ENCODE assay signal across 12 cellular contexts in the genomic region with DNA sequence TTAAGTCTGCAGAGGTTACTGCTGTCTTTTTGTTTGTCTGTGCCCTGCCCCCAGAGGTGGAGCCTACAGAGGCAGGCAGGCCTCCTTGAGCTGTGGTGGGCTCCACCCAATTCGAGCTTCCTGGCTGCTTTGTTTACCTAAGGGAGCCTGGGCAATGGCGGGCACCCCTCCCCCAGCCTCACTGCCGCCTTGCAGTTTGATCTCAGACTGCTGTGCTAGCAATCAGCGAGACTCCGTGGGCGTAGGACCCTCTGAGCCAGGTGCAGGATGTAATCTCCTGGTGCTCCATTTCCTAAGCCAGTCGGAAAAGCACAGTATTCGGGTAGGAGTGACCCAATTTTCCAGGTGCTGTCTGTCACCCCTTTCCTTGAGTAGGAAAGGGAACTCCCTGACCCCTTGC. TPM values are rescaled to one million over a fixed set of nuclear protein-coding genes. Genes with fewer than 3 reads are reported as not detected.
"Had no signal": no experiment of that assay in that cellular context is flagged by ENCODE, and none has a peak within 500 bp of the region (broad histone marks: within the 10 kb centered on the region; RNA-seq: fewer than 3 reads in every experiment).

No MANE protein-coding gene starts in this region.

RNA-seq across cellular contexts. Expression of a gene that starts 22.8 kb away (rescaled TPM):
- total RNA-seq: activated T-helper 2 cell treated with anti-CD3 and anti-CD28 coated beads, Interferon-gamma antibody, Interleukin-2, Interleukin-4, amounts not matched to agents 10 μg/mL and 5 μg/mL and 100 μg/mL, durations not matched to agents 14 hours and 24 hours and 36 hours; aorta; cerebellum; epithelial cell of proximal tubule; frontal cortex; lower leg skin; mesenteric fat pad; osteoblast; prostate gland; right cardiac atrium; transverse colon; vagina had no signal
